ENCODE assay signal across 8 cellular contexts in the genomic region with DNA sequence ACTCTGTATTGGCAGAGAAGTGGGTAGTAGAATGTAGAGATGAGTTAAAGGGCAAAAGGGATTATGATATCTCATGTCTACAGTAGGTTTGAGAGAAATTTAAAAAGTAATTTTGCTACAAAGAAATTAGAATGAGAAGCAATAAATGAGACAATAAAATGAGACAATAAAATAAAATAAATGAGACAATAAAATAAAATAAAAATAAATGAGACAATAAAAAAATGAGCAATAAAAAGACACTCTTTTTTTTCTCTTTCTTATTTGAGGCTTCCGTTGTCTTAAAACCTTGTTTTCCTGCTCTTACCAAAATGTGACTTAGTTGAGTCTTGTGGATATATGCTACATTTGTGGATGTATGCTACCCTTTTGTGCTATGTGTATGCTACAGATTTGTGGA.
"Had no signal": no experiment of that assay in that cellular context is flagged by ENCODE, and none has a peak within 500 bp of the region (broad histone marks: within the 10 kb centered on the region; RNA-seq: fewer than 3 reads in every experiment).

No MANE protein-coding gene starts in this region.

- H3K36me3 Mint-ChIP-seq: IgD-negative memory B cell had no signal

- DNase-seq: GOT3, H7, KBM-7 had no signal

- ATAC-seq: HepG2 had no signal

- H3K27ac ChIP-seq: HL-60, KMS-11 had no signal

- H3K4me3 Mint-ChIP-seq: IgD-negative memory B cell had no signal

- H3K9me3 ChIP-seq: HAP-1 had no signal

- H3K4me2 ChIP-seq: KMS-11 had no signal

- H3K4me1 ChIP-seq: HAP-1 had no signal

- H3K36me3 ChIP-seq: HAP-1 had no signal

- FAIRE-seq: HepG2 had no signal

- H3K27ac Mint-ChIP-seq: IgD-negative memory B cell had no signal

- H3K4me3 ChIP-seq: HAP-1 had no signal

- H3K4me1 Mint-ChIP-seq: IgD-negative memory B cell had no signal

- H3K9ac ChIP-seq: KMS-11 had no signal

- H3K27me3 Mint-ChIP-seq: IgD-negative memory B cell had no signal
